In the genomic region with DNA sequence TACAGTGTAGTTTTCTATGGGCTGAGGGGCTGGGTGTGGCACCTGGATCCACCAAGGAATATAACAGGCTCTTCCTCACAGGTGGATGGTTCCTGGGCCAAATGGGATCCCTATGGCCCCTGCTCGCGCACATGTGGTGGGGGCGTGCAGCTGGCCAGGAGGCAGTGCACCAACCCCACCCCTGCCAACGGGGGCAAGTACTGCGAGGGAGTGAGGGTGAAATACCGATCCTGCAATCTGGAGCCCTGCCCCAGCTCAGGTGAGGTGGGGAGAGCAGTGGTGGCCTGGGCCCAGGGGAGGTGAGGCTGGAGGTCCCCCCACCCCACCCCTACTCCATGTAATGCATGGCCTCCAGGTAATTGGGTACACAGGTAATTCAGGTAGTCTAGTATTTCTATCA, we compare ENCODE assay signal across 8 cellular contexts. TPM values are rescaled to one million over a fixed set of nuclear protein-coding genes. Genes with fewer than 3 reads are reported as not detected.
"Had no signal": no experiment of that assay in that cellular context is flagged by ENCODE, and none has a peak within 500 bp of the region (broad histone marks: within the 10 kb centered on the region; RNA-seq: fewer than 3 reads in every experiment).

No MANE protein-coding gene starts in this region.

- H3K9me3 ChIP-seq: HAP-1 had no signal

- H2AFZ ChIP-seq: GM23248 had no signal

- H3K4me1 ChIP-seq: HAP-1 had no signal

- DNase-seq: GM23248, GOT3, HFFc6, IMR-90 had no signal

- H3K4me3 ChIP-seq: GM23248, HAP-1, K562 had no signal

- H3K4me3 Mint-ChIP-seq: HFFc6 had no signal

- H3K9me3 Mint-ChIP-seq: HFFc6 had no signal

- H3K27ac ChIP-seq: GM23248 had no signal

- H3K36me3 ChIP-seq: HAP-1 had no signal

- ATAC-seq: HCT116, K562 had no signal

- H3K27ac Mint-ChIP-seq: HFFc6 had no signal

- H3K9ac ChIP-seq: GM23248 had no signal

RNA-seq across cellular contexts. Expression of gene ADAMTS15, which starts 20.7 kb away (rescaled TPM):
- total RNA-seq: HT-29 had no signal
- polyA plus RNA-seq: K562 had no signal

RNA-seq across cellular contexts. Expression of gene ADAMTS8, which starts 40.8 kb away (rescaled TPM):
- total RNA-seq: HFFc6, HT-29, K562 had no signal
- polyA plus RNA-seq: K562 had no signal
